ENCODE assay signal across 8 cellular contexts in the genomic region with DNA sequence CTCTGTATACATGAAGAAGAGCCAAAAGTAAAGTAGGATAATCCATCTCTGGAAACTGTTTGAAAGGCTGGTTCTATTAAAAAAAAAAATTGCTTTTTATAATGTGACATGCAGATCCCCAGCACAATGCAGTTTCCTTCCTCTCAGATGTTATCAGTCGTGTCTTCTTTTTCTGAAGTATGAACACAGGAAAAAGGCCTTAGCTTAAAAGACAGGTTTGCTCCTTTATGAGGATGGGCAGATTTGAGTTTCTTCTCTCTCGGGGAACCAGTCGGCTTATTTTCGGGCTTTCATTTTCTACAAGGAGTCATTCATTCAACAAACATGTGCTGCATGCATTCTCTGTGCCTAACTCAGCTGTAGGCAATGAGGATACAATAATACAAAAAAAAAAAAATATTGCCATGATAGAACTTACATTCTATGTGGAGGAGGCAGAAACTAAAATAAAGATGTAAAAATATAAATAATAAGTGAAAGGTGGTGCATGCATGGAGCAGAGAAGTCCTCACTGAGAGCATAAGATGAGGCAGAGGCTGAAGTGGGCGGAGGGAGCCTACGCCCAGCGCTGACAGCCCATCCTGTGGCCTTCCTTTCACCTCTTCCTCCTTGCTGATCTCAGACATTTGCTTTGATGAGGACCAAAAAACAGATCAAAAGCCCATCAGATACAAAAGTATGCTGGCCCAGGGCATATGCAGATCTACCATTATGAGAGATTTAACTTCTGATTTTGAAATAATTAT. TPM values are rescaled to one million over a fixed set of nuclear protein-coding genes. Genes with fewer than 3 reads are reported as not detected.
DNase-seq lines count a peak whose midpoint lies in the region; ATAC-seq and TF ChIP-seq lines count a peak whose summit lies in the region.

Gene CD226, minus strand, starts transcription at position 513 of the 746 bp plus-strand sequence. Its CDS starts 467 bp downstream, at position 46.

- no peak within 1 kb of the TSS for H3K4me3 Mint-ChIP-seq in memory B cell

- peak; percentile 41 for TF ChIP-seq POLR2A in GM18505 (IDR thresholded peaks at IDR 0.05; ENCODE audit: borderline replicate concordance, extremely low read depth, insufficient read depth, insufficient read length)

- peaks cover 10% of the 10 kb centered on the region for H3K4me1 Mint-ChIP-seq in memory B cell

- no peaks in the 10 kb centered on the region for H3K9me3 Mint-ChIP-seq in memory B cell

- DNase-seq in NCI-H460 (ENCODE audit: extremely low read depth, low read depth): peak; percentile 12
- no peak for DNase-seq in memory B cell (ENCODE audit: low spot score in 2 of 2)
- DNase-seq in G401 (ENCODE audit: low spot score): no peak
- no peak for DNase-seq in NCI-H526 (lab: John Stamatoyannopoulos, UW)
- DNase-seq in NCI-H1105 (lab: John Stamatoyannopoulos, UW): no peak
- DNase-seq in HUDEP-2 (lab: John Stamatoyannopoulos, UW; ENCODE audit: unreplicated experiment in 76 of 76): no peak

- ATAC-seq in GM18505 (IDR thresholded peaks at IDR 0.05; ENCODE audit: unreplicated experiment) (no peak), GM21576 (IDR thresholded peaks at IDR 0.05; ENCODE audit: unreplicated experiment) (peak; percentile 37), memory B cell (ENCODE audit: low read depth) (peak; percentile 31)

- peak within 1 kb of the TSS; percentile 43 for H3K27ac Mint-ChIP-seq in memory B cell

- in situ Hi-C loops in G401 (cut with HindIII; ENCODE audit: low sequenced_read_pairs): no loop called here

- H3K36me3 Mint-ChIP-seq in memory B cell: peaks cover 5% of the 10 kb centered on the region

- H3K27me3 Mint-ChIP-seq in memory B cell: no peaks in the 10 kb centered on the region

RNA-seq across cellular contexts. Expression of gene CD226, which starts in this region (rescaled TPM):
- 41.8 and 45.5 TPM in 2 replicates for total RNA-seq in NCI-H460 (2014; rRNA removed; shearing (Covaris generic))
- polyA plus RNA-seq in NCI-H460 (2014; cell fraction: nucleus; rRNA removed): 28.8 and 35.3 TPM in 2 replicates
- 0.07 and 0.31 TPM in 2 replicates for total RNA-seq in G401 (2014; rRNA removed; shearing (Covaris generic))

Comparison
In these comparisons a context has a peak if more than half of its experiments do, and no peak if none do; other contexts are left out.
1. RNA of gene CD226 (total RNA-seq): 41.8 to 45.5 TPM in NCI-H460; 0.07 to 0.31 TPM in G401; every median in the first group is over 10 times any median in the second.